In genomic region chr10:70925377-70926214, GRCh38 we compare ENCODE assay signal across 8 cellular contexts. TPM values are rescaled to one million over a fixed set of nuclear protein-coding genes. Genes with fewer than 3 reads are reported as not detected.
DNase-seq lines count a peak whose midpoint lies in the region; ATAC-seq and TF ChIP-seq lines count a peak whose summit lies in the region.

No MANE protein-coding gene starts in this region.

- no peaks in the 10 kb centered on the region for H3K9me3 Mint-ChIP-seq in naive thymus-derived CD8-positive, alpha-beta T cell

- peak; percentile 72 to 73 for ATAC-seq in naive thymus-derived CD8-positive, alpha-beta T cell
- no peak for ATAC-seq in GM21737 (IDR thresholded peaks at IDR 0.05; ENCODE audit: unreplicated experiment)

- peak overlapping the region in 1 of 10 donors; percentile 41 for H3K27ac Mint-ChIP-seq in naive thymus-derived CD8-positive, alpha-beta T cell

- TF ChIP-seq CTCF in GM12872 (IDR thresholded peaks at IDR 0.05; ENCODE audit: insufficient read depth, low read depth, low read length): peak; percentile 93

- POLR2A ChIA-PET in naive thymus-derived CD8-positive, alpha-beta T cell (lab: Charles Lee): no interaction called here

- peak overlapping the region in 3 of 10 donors; percentile 33 to 66 (median 59) for H3K4me3 Mint-ChIP-seq in naive thymus-derived CD8-positive, alpha-beta T cell

- peaks cover 0 to 8% (median 3%) of the 10 kb centered on the region in 4 donors for H3K4me1 Mint-ChIP-seq in naive thymus-derived CD8-positive, alpha-beta T cell

- DNase-seq in NCI-H1417 (lab: John Stamatoyannopoulos, UW) (peak in 2 of 3 experiments; percentile 23 to 43), epidermal melanocyte (ENCODE audit: insufficient read length, low spot score) (peak; percentile 53), substantia nigra (lab: John Stamatoyannopoulos, UW) (peak in 31 of 49 donors; percentile 7 to 72 (median 24)), H4 (ENCODE audit: low spot score) (no peak)
- DNase-seq in activated CD8-positive, alpha-beta memory T cell treated with anti-CD3 and anti-CD28 coated beads for 48 hours (ENCODE audit: low read depth in 2 of 3, low spot score in 2 of 3): peak in 2 of 3 experiments; percentile 34 to 50
- DNase-seq in naive thymus-derived CD8-positive, alpha-beta T cell: peak in 9 of 10 donors; percentile 12 to 53 (median 40)

- H3K27ac ChIP-seq in substantia nigra (ENCODE audit: low read depth, low read length, poor library complexity, severe bottlenecking): no peak overlapping the region

- peaks cover 5 to 21% (median 14%) of the 10 kb centered on the region in 5 donors for H3K27me3 Mint-ChIP-seq in naive thymus-derived CD8-positive, alpha-beta T cell

- H3K36me3 Mint-ChIP-seq in naive thymus-derived CD8-positive, alpha-beta T cell: no peaks in the 10 kb centered on the region

RNA-seq across cellular contexts. Expression of gene PCBD1, which starts 37.2 kb away (rescaled TPM):
- 1 to 10 TPM; 6.0 to 9.5 TPM for total RNA-seq in naive thymus-derived CD8-positive, alpha-beta T cell
- 10 to 100 TPM in 2 of 3 donors, 1 to 10 TPM in 1; 8.6 to 23.2 (median 14.9) TPM for polyA plus RNA-seq in naive thymus-derived CD8-positive, alpha-beta T cell
- total RNA-seq in H4 (2014; rRNA removed; shearing (Covaris generic)): 18.8 and 22.2 TPM in 2 replicates
